In genomic region chr4:140108713-140109230, GRCh38 we compare ENCODE assay signal across 26 cellular contexts.
"Had no signal": no experiment of that assay in that cellular context is flagged by ENCODE, and none has a peak within 500 bp of the region (broad histone marks: within the 10 kb centered on the region; RNA-seq: fewer than 3 reads in every experiment).

No MANE protein-coding gene starts in this region.

- H2AFZ ChIP-seq: parathyroid adenoma had no signal

- H3K79me2 ChIP-seq: parathyroid adenoma had no signal

- H3K36me3 ChIP-seq: adrenal gland, ascending aorta, vagina, WERI-Rb-1 had no signal

- H3K4me1 Mint-ChIP-seq: central memory CD8-positive, alpha-beta T cell had no signal

- H3K9me3 Mint-ChIP-seq: central memory CD8-positive, alpha-beta T cell; nephron progenitor cell; stimulated activated effector memory CD8-positive, alpha-beta T cell treated with anti-CD3 and anti-CD28 coated beads, Interleukin-12 subunit alpha, Interleukin-12 subunit beta, amount 100 ng/mL, for 72 hours had no signal

- H3K9me3 ChIP-seq: adrenal gland, ascending aorta, testis, vagina had no signal

- ATAC-seq: activated CD8-positive, alpha-beta T cell treated with anti-CD3 and anti-CD28 coated beads, Interleukin-2, amount 10 ng/mL, durations not matched to agents 7 days and 5 days; left ventricle myocardium superior; right cardiac atrium; stimulated activated effector memory CD8-positive, alpha-beta T cell treated with anti-CD3 and anti-CD28 coated beads, Interleukin-12 subunit alpha, Interleukin-12 subunit beta, amount 100 ng/mL, for 72 hours had no signal

- H3K4me3 ChIP-seq: adrenal gland, ascending aorta, dorsolateral prefrontal cortex, testis, vagina had no signal

- H3K4me1 ChIP-seq: ascending aorta, parathyroid adenoma, testis, vagina had no signal

- H3K27me3 Mint-ChIP-seq: activated naive CD8-positive, alpha-beta T cell had no signal

- H3K27me3 ChIP-seq: adrenal gland, ascending aorta, dorsolateral prefrontal cortex, testis, vagina had no signal

- FAIRE-seq: colon had no signal

- DNase-seq: activated CD4-positive, alpha-beta T cell treated with anti-CD3 and anti-CD28 coated beads, Interleukin-2, amount 50 U/mL, for 1 hour; activated CD4-positive, CD25-positive, alpha-beta regulatory T cell treated with anti-CD3 and anti-CD28 coated beads, Interleukin-2, amount 50 U/mL, for 72 hours; activated CD8-positive, alpha-beta T cell treated with anti-CD3 and anti-CD28 coated beads, Interleukin-2, amount 10 ng/mL, durations not matched to agents 7 days and 5 days; activated naive CD4-positive, alpha-beta T cell; activated T-cell treated with anti-CD3 and anti-CD28 coated beads, Interleukin-2, amount 50 U/mL, for 1 hour; adrenal gland; dorsolateral prefrontal cortex; foreskin fibroblast; immature natural killer cell; left ventricle myocardium superior; nucleus accumbens; right cardiac atrium; stimulated activated CD4-positive, alpha-beta T cell treated with anti-CD3 and anti-CD28 coated beads, Interleukin-12 subunit alpha, Interleukin-12 subunit beta, amount 100 ng/mL, for 4 hours; stimulated activated CD4-positive, alpha-beta T cell treated with anti-CD3 and anti-CD28 coated beads, Interleukin-1b, Interleukin-23, amount 100 ng/mL, for 48 hours; testis; trophoblast cell; WERI-Rb-1 had no signal

- H3K4me3 Mint-ChIP-seq: activated CD8-positive, alpha-beta T cell treated with anti-CD3 and anti-CD28 coated beads, Interleukin-2, amount 10 ng/mL, durations not matched to agents 7 days and 5 days; activated naive CD8-positive, alpha-beta T cell; central memory CD8-positive, alpha-beta T cell; immature natural killer cell; nephron progenitor cell; stimulated activated effector memory CD8-positive, alpha-beta T cell treated with anti-CD3 and anti-CD28 coated beads, Interleukin-12 subunit alpha, Interleukin-12 subunit beta, amount 100 ng/mL, for 72 hours had no signal

- H3K27ac ChIP-seq: adrenal gland, ascending aorta, dorsolateral prefrontal cortex, parathyroid adenoma, testis, vagina had no signal

- H3K9ac ChIP-seq: parathyroid adenoma had no signal

- H3K27ac Mint-ChIP-seq: activated CD8-positive, alpha-beta T cell treated with anti-CD3 and anti-CD28 coated beads, Interleukin-2, amount 10 ng/mL, durations not matched to agents 7 days and 5 days; activated naive CD8-positive, alpha-beta T cell; activated T-helper 2 cell treated with anti-CD3 and anti-CD28 coated beads, Interferon-gamma antibody, Interleukin-2, Interleukin-4, amounts not matched to agents 10 μg/mL and 5 μg/mL and 100 μg/mL, durations not matched to agents 14 hours and 24 hours and 36 hours; immature natural killer cell; nephron progenitor cell; stimulated activated effector memory CD8-positive, alpha-beta T cell treated with anti-CD3 and anti-CD28 coated beads, Interleukin-12 subunit alpha, Interleukin-12 subunit beta, amount 100 ng/mL, for 72 hours had no signal
